Comparison of ENCODE assay signal across 7 cellular contexts in genomic region chr6:22036267-22036666, GRCh38.
DNase-seq lines count a peak whose midpoint lies in the region; ATAC-seq, FAIRE-seq and TF ChIP-seq lines count a peak whose summit lies in the region.

No MANE protein-coding gene starts in this region.

- no peak overlapping the region for H3K4me3 ChIP-seq in pancreas

- TF ChIP-seq CTCF in pancreas (IDR thresholded peaks at IDR 0.05) = no peak

- DNase-seq in amniotic epithelial cell (ENCODE audit: low read depth) (peak; percentile 70), pancreas (peak in 4 of 6 donors; percentile 32 to 54 (median 44))
- no peak for DNase-seq in stimulated activated effector memory CD8-positive, alpha-beta T cell treated with anti-CD3 and anti-CD28 coated beads, Interleukin-12 subunit alpha, Interleukin-12 subunit beta, amount 100 ng/mL, for 72 hours (ENCODE audit: low spot score in 2 of 2)
- no peak for DNase-seq in stimulated activated CD8-positive, alpha-beta memory T cell treated with anti-CD3 and anti-CD28 coated beads, Interleukin-4, amount 100 ng/mL, for 48 hours
- no peak for DNase-seq in stimulated activated CD4-positive, alpha-beta T cell treated with anti-CD3 and anti-CD28 coated beads, Interleukin-1b, Interleukin-23, amount 100 ng/mL, for 48 hours

- intact Hi-C loops in pancreas (cut with DNase I) = no loop called here

- peaks cover 9% of the 10 kb centered on the region for H3K9me3 Mint-ChIP-seq in stimulated activated effector memory CD8-positive, alpha-beta T cell treated with anti-CD3 and anti-CD28 coated beads, Interleukin-12 subunit alpha, Interleukin-12 subunit beta, amount 100 ng/mL, for 72 hours

- no peak overlapping the region for H3K4me3 Mint-ChIP-seq in stimulated activated effector memory CD8-positive, alpha-beta T cell treated with anti-CD3 and anti-CD28 coated beads, Interleukin-12 subunit alpha, Interleukin-12 subunit beta, amount 100 ng/mL, for 72 hours

- no peaks in the 10 kb centered on the region for H3K27me3 ChIP-seq in pancreas

- H3K4me1 ChIP-seq in pancreas = no peaks in the 10 kb centered on the region

- no peaks in the 10 kb centered on the region for H3K36me3 Mint-ChIP-seq in stimulated activated effector memory CD8-positive, alpha-beta T cell treated with anti-CD3 and anti-CD28 coated beads, Interleukin-12 subunit alpha, Interleukin-12 subunit beta, amount 100 ng/mL, for 72 hours

- H3K36me3 ChIP-seq in pancreas = no peaks in the 10 kb centered on the region

- FAIRE-seq in pancreas (lab: Jason Lieb, UNC) = no peak

- H3K4me1 Mint-ChIP-seq in stimulated activated effector memory CD8-positive, alpha-beta T cell treated with anti-CD3 and anti-CD28 coated beads, Interleukin-12 subunit alpha, Interleukin-12 subunit beta, amount 100 ng/mL, for 72 hours = no peaks in the 10 kb centered on the region

- ATAC-seq in GM18907 (IDR thresholded peaks at IDR 0.05; ENCODE audit: unreplicated experiment) (peak; percentile 90), HG03521 (IDR thresholded peaks at IDR 0.05; ENCODE audit: unreplicated experiment) (peak; percentile 58), pancreas (peak; percentile 77 to 94 (median 90))
- no peak for ATAC-seq in stimulated activated effector memory CD8-positive, alpha-beta T cell treated with anti-CD3 and anti-CD28 coated beads, Interleukin-12 subunit alpha, Interleukin-12 subunit beta, amount 100 ng/mL, for 72 hours

- peak overlapping the region in 2 of 4 donors; percentile 30 to 37 for H3K27ac ChIP-seq in pancreas

- H3K27ac Mint-ChIP-seq in stimulated activated effector memory CD8-positive, alpha-beta T cell treated with anti-CD3 and anti-CD28 coated beads, Interleukin-12 subunit alpha, Interleukin-12 subunit beta, amount 100 ng/mL, for 72 hours = no peak overlapping the region

- no peaks in the 10 kb centered on the region for H3K9me3 ChIP-seq in pancreas

- WGBS in pancreas, 2 donors = 13% methylated on average over 7 of the region's 7 CpGs

Comparison
In these comparisons a context has a peak if more than half of its experiments do, and no peak if none do; other contexts are left out.
1. DNase-seq: peak in amniotic epithelial cell (single experiment) and pancreas (4 of 6); none in stimulated activated effector memory CD8-positive, alpha-beta T cell treated with anti-CD3 and anti-CD28 coated beads, Interleukin-12 subunit alpha, Interleukin-12 subunit beta, amount 100 ng/mL, for 72 hours (0 of 2), stimulated activated CD8-positive, alpha-beta memory T cell treated with anti-CD3 and anti-CD28 coated beads, Interleukin-4, amount 100 ng/mL, for 48 hours (single experiment) and stimulated activated CD4-positive, alpha-beta T cell treated with anti-CD3 and anti-CD28 coated beads, Interleukin-1b, Interleukin-23, amount 100 ng/mL, for 48 hours (single experiment).